ENCODE assay signal across 1 cellular context in genomic region chr3:15520804-15521572, GRCh38.
TF ChIP-seq lines count a peak whose summit lies in the region.

No MANE protein-coding gene starts in this region.

TF ChIP-seq in H1, 55 proteins besides CTCF, POLR2A, EP300 and RAD21 (continued from another document):
- TF ChIP-seq HDAC2 (IDR thresholded peaks at IDR 0.05; ENCODE audit: borderline replicate concordance in 1 of 2, low read depth in 2 of 2, low read length in 2 of 2) = no peak
- no peak for TF ChIP-seq CTBP2 (IDR thresholded peaks at IDR 0.05; ENCODE audit: borderline replicate concordance, insufficient read depth, insufficient read length, low read length)
